In the genomic region with DNA sequence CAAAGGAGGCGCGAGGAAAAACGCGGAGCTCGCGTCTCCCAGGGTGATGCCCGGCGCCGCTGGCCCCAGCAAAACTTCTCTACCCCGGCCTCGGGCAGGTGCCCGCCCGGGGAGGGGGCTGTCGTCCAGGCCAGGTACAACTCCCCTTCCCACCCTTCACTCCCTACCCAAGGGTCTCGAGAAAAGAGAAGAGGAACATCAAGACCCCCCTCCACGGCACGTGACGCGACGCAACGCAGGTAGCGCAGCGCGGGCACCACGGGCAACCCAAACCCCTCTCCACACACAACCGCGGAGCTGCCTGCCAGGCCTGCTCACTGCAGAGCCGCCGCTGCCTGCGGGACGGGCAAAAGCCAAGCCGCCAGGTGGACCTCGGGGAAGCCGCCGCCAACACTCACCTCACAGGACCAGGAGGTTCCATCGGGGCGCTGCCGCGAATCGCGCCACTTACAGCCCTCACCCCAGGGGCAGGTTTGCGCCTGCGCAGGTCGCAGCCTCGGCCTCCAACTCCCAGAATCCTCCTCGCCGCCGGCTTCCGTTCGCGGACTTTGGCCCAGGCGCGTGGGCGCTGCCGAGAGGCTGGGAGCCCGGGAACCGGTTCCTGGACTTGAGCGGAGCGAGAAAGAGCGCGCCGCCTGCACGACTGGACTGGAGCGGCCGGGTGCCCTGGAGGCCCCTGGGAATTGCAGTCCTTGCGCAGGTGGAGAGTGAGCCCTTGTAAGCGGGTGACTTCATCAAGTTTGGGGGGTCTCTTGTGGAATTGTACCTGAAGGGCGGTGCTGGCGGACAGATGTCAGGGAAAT, we compare ENCODE assay signal across 8 cellular contexts. TPM values are rescaled to one million over a fixed set of nuclear protein-coding genes. Genes with fewer than 3 reads are reported as not detected.
A peak's percentile ranks its signal among the peaks of the same experiment; 100 is the strongest.
DNase-seq lines count a peak whose midpoint lies in the region; ATAC-seq, FAIRE-seq and TF ChIP-seq lines count a peak whose summit lies in the region.

A gene (minus strand): TSS at position 477 of the 803 bp plus-strand sequence. CDS start 56 bp downstream, at position 421.

- FAIRE-seq in A204.1 (lab: Jason Lieb, UNC): peak; percentile 69

- TF ChIP-seq CTCF in WTC11 (IDR thresholded peaks at IDR 0.05) (no peak), cardiac fibroblast (IDR thresholded peaks at IDR 0.05; ENCODE audit: low read depth, low read length) (no peak), smooth muscle cell (IDR thresholded peaks at IDR 0.05; ENCODE audit: borderline replicate concordance, insufficient read depth, poor library complexity, severe bottlenecking) (no peak)

- peaks cover 12% of the 10 kb centered on the region for H3K36me3 ChIP-seq in smooth muscle cell (ENCODE audit: low read depth)

- ATAC-seq in GM18867 (IDR thresholded peaks at IDR 0.05; ENCODE audit: unreplicated experiment) (peak; percentile 90), HG03135 (IDR thresholded peaks at IDR 0.05; ENCODE audit: unreplicated experiment) (peak; percentile 84), WTC11 (peak; percentile 93)

- H3K27me3 ChIP-seq in smooth muscle cell (ENCODE audit: low read depth): no peaks in the 10 kb centered on the region

- DNase-seq in NCI-H2227 (lab: John Stamatoyannopoulos, UW; ENCODE audit: unreplicated experiment): peak; percentile 89
- DNase-seq in WTC11 (ENCODE audit: low spot score): peak; percentile 97
- DNase-seq in cardiac fibroblast (ENCODE audit: low read depth in 2 of 2): peak; percentile 90 to 95
- peak; percentile 96 for DNase-seq in iPS-NIHi7 (ENCODE audit: extremely low spot score)
- peak; percentile 84 for DNase-seq in smooth muscle cell (lab: John Stamatoyannopoulos, UW; ENCODE audit: unreplicated experiment)

- peaks cover 18% of the 10 kb centered on the region for H3K4me1 Mint-ChIP-seq in WTC11

- H3K4me3 ChIP-seq in cardiac fibroblast (replicated peaks in 1 of 2; ENCODE audit: low read depth in 2 of 2, low read length in 2 of 2): peak within 1 kb of the TSS; percentile 91 to 95
- H3K4me3 ChIP-seq in smooth muscle cell: peak within 1 kb of the TSS; percentile 67

- POLR2A ChIA-PET in WTC11 (lab: Charles Lee): interaction anchor here (0.6 to 1.5 kb wide), 3 partner anchors 11 to 75 kb away, joined by 3 to 5 read pairs (median 4); no protein-coding TSS in a partner anchor

- no peaks in the 10 kb centered on the region for H4K20me1 ChIP-seq in smooth muscle cell (ENCODE audit: low read depth)

- H3K9me3 Mint-ChIP-seq in WTC11: no peaks in the 10 kb centered on the region; the same call in 1 of the 2 replicates

- peak within 1 kb of the TSS; percentile 89 for H3K27ac Mint-ChIP-seq in WTC11

- peaks cover 7% of the 10 kb centered on the region for H3K79me2 ChIP-seq in smooth muscle cell (ENCODE audit: low read depth)

- peak within 1 kb of the TSS; percentile 94 for H3K4me2 ChIP-seq in smooth muscle cell

- CTCF ChIA-PET in WTC11 (lab: Charles Lee): interaction anchor here (0.6 to 1.9 kb wide), 7 partner anchors 11 to 126 kb away, joined by 3 to 8 read pairs (median 4); a partner anchor contains a TSS

- peak within 1 kb of the TSS; percentile 91 for H2AFZ ChIP-seq in smooth muscle cell (ENCODE audit: low read depth)

- H3K9ac ChIP-seq in smooth muscle cell (ENCODE audit: low read depth): peak within 1 kb of the TSS; percentile 49

- H3K4me3 Mint-ChIP-seq in WTC11: peak within 1 kb of the TSS; percentile 82

- 1% methylated on average over 68 of the region's 69 CpGs for WGBS in smooth muscle cell (ENCODE audit: low lambda C conversion rate)

- H3K27me3 Mint-ChIP-seq in WTC11 (ENCODE audit: low read depth): peaks cover 4% of the 10 kb centered on the region

- H3K9me3 ChIP-seq in smooth muscle cell (replicated peaks; ENCODE audit: low read depth): no peaks in the 10 kb centered on the region

- H3K4me1 ChIP-seq in smooth muscle cell (ENCODE audit: low read depth): peaks cover 3% of the 10 kb centered on the region

- H3F3A ChIP-seq in smooth muscle cell (ENCODE audit: low read depth): peaks cover 11% of the 10 kb centered on the region

- peak within 1 kb of the TSS; percentile 73 for H3K27ac ChIP-seq in smooth muscle cell (ENCODE audit: low read depth)

- peaks cover 41% of the 10 kb centered on the region for H3K36me3 Mint-ChIP-seq in WTC11

TF ChIP-seq in WTC11, 78 proteins besides CTCF, POLR2A, EP300 and RAD21 (continues in another document):
- TF ChIP-seq TP53 (CRISPR knock-in tag; IDR thresholded peaks at IDR 0.05) (peak; percentile 89), FOXP1 (CRISPR knock-in tag; IDR thresholded peaks at IDR 0.05; ENCODE audit: borderline replicate concordance) (peak; percentile 92), ZNF423 (CRISPR knock-in tag; IDR thresholded peaks at IDR 0.05) (no peak), JUN (CRISPR knock-in tag; IDR thresholded peaks at IDR 0.05) (no peak; the same call in 1 of the 2 replicates), ZNF317 (CRISPR knock-in tag; IDR thresholded peaks at IDR 0.05; ENCODE audit: borderline replicate concordance, low read depth) (no peak), ZNF219 (CRISPR knock-in tag; IDR thresholded peaks at IDR 0.05; ENCODE audit: borderline replicate concordance) (peak; percentile 61; the same call in 1 of the 2 replicates), GABPB1 (CRISPR knock-in tag; IDR thresholded peaks at IDR 0.05) (peak; percentile 84)
- TF ChIP-seq, protein P1, sequence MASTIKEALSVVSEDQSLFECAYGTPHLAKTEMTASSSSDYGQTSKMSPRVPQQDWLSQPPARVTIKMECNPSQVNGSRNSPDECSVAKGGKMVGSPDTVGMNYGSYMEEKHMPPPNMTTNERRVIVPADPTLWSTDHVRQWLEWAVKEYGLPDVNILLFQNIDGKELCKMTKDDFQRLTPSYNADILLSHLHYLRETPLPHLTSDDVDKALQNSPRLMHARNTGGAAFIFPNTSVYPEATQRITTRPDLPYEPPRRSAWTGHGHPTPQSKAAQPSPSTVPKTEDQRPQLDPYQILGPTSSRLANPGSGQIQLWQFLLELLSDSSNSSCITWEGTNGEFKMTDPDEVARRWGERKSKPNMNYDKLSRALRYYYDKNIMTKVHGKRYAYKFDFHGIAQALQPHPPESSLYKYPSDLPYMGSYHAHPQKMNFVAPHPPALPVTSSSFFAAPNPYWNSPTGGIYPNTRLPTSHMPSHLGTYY (CRISPR knock-in tag; IDR thresholded peaks at IDR 0.05): no peak
- TF ChIP-seq, protein P2, sequence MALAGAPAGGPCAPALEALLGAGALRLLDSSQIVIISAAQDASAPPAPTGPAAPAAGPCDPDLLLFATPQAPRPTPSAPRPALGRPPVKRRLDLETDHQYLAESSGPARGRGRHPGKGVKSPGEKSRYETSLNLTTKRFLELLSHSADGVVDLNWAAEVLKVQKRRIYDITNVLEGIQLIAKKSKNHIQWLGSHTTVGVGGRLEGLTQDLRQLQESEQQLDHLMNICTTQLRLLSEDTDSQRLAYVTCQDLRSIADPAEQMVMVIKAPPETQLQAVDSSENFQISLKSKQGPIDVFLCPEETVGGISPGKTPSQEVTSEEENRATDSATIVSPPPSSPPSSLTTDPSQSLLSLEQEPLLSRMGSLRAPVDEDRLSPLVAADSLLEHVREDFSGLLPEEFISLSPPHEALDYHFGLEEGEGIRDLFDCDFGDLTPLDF (CRISPR knock-in tag; IDR thresholded peaks at IDR 0.05): 0 out of 2 replicates have a peak, but pooled peaks have one; percentile 60
- TF ChIP-seq, protein P3, sequence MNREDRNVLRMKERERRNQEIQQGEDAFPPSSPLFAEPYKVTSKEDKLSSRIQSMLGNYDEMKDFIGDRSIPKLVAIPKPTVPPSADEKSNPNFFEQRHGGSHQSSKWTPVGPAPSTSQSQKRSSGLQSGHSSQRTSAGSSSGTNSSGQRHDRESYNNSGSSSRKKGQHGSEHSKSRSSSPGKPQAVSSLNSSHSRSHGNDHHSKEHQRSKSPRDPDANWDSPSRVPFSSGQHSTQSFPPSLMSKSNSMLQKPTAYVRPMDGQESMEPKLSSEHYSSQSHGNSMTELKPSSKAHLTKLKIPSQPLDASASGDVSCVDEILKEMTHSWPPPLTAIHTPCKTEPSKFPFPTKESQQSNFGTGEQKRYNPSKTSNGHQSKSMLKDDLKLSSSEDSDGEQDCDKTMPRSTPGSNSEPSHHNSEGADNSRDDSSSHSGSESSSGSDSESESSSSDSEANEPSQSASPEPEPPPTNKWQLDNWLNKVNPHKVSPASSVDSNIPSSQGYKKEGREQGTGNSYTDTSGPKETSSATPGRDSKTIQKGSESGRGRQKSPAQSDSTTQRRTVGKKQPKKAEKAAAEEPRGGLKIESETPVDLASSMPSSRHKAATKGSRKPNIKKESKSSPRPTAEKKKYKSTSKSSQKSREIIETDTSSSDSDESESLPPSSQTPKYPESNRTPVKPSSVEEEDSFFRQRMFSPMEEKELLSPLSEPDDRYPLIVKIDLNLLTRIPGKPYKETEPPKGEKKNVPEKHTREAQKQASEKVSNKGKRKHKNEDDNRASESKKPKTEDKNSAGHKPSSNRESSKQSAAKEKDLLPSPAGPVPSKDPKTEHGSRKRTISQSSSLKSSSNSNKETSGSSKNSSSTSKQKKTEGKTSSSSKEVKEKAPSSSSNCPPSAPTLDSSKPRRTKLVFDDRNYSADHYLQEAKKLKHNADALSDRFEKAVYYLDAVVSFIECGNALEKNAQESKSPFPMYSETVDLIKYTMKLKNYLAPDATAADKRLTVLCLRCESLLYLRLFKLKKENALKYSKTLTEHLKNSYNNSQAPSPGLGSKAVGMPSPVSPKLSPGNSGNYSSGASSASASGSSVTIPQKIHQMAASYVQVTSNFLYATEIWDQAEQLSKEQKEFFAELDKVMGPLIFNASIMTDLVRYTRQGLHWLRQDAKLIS (CRISPR knock-in tag; IDR thresholded peaks at IDR 0.05; ENCODE audit: borderline replicate concordance): 0 out of 2 replicates have a peak, but pooled peaks have one; percentile 78
- TF ChIP-seq, protein P4, sequence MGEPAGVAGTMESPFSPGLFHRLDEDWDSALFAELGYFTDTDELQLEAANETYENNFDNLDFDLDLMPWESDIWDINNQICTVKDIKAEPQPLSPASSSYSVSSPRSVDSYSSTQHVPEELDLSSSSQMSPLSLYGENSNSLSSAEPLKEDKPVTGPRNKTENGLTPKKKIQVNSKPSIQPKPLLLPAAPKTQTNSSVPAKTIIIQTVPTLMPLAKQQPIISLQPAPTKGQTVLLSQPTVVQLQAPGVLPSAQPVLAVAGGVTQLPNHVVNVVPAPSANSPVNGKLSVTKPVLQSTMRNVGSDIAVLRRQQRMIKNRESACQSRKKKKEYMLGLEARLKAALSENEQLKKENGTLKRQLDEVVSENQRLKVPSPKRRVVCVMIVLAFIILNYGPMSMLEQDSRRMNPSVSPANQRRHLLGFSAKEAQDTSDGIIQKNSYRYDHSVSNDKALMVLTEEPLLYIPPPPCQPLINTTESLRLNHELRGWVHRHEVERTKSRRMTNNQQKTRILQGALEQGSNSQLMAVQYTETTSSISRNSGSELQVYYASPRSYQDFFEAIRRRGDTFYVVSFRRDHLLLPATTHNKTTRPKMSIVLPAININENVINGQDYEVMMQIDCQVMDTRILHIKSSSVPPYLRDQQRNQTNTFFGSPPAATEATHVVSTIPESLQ (CRISPR knock-in tag; IDR thresholded peaks at IDR 0.05): no peak

RNA-seq across cellular contexts. Expression of the gene that starts here (rescaled TPM):
- total RNA-seq in WTC11 (2021): 19.2 to 23.1 TPM (median 21.7 TPM) in 3 replicates
- 11.2 and 12.5 TPM in 2 replicates for total RNA-seq in smooth muscle cell
- 12.8 and 13.0 TPM in 2 replicates for polyA plus RNA-seq in smooth muscle cell

Comparison
In these comparisons a context has a peak if more than half of its experiments do, and no peak if none do; other contexts are left out.
1. Peak in every context shown above with its lines: DNase-seq, ATAC-seq, H3K4me3 ChIP-seq and H3K27ac ChIP-seq.